ENCODE assay signal across 12 cellular contexts in the genomic region with DNA sequence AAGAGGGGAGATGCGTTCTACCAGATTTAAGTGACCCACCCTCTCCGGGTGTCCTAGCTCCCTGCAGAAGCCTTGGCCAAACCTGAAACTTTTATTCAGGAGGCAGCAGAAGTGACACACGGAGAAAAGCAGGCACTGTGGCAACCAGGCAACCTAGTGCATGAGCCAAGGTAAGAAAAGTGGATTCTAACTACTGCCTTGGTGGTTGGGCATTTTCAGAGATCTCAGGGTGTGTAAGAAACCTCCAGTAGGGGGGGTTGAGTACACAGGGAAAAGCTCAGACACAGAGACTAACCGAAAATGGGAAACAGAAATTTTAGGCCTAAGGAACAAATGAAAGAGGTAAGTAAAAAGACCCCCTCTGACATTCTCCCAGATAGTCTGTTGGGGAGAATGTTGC.
DNase-seq lines count a peak whose midpoint lies in the region; ATAC-seq and TF ChIP-seq lines count a peak whose summit lies in the region.
"Had no signal": no experiment of that assay in that cellular context is flagged by ENCODE, and none has a peak within 500 bp of the region (broad histone marks: within the 10 kb centered on the region; RNA-seq: fewer than 3 reads in every experiment).

No MANE protein-coding gene starts in this region.

- DNase-seq in NCI-H82 (lab: John Stamatoyannopoulos, UW) (peak; percentile 34), NCI-H82 treated with DMSO at 0.1 percent for 48 hours (lab: John Stamatoyannopoulos, UW; ENCODE audit: unreplicated experiment) (no peak), NCI-H2227 treated with DMSO at 0.1 percent for 48 hours (lab: John Stamatoyannopoulos, UW) (peak; percentile 16), chondrocyte (ENCODE audit: low spot score) (no peak), retinal pigment epithelial cell (ENCODE audit: low read depth) (no peak), HK-2 (ENCODE audit: unreplicated experiment) (no peak), Right ventricle myocardium superior (no peak), COLO668 (lab: John Stamatoyannopoulos, UW; ENCODE audit: unreplicated experiment) (no peak)
- DNase-seq: activated CD4-positive, alpha-beta T cell treated with anti-CD3 and anti-CD28 coated beads for 4 hours; effector CD4-positive, alpha-beta T cell; H7 had no signal

- H3K27me3 Mint-ChIP-seq in chondrocyte (ENCODE audit: low read depth), result peaks cover 4% of the 10 kb centered on the region
- H3K27me3 Mint-ChIP-seq: activated naive CD4-positive, alpha-beta T cell treated with anti-CD3 and anti-CD28 coated beads, Interleukin-2, amount 50 U/mL, for 24 hours had no signal

- no peaks in the 10 kb centered on the region for H3K36me3 Mint-ChIP-seq in chondrocyte (ENCODE audit: low read depth)
- H3K36me3 Mint-ChIP-seq: activated naive CD4-positive, alpha-beta T cell treated with anti-CD3 and anti-CD28 coated beads, Interleukin-2, amount 50 U/mL, for 24 hours had no signal

- no peak overlapping the region for H3K4me3 ChIP-seq in retinal pigment epithelial cell (ENCODE audit: low read length)

- peak; percentile 58 for TF ChIP-seq CTCF in chondrocyte (IDR thresholded peaks at IDR 0.05)
- TF ChIP-seq CTCF in retinal pigment epithelial cell (conservative IDR thresholded peaks at IDR 0.05; ENCODE audit: low read depth, low read length), result peak; percentile 45

- intact Hi-C loops in Right ventricle myocardium superior (cut with DNase I), result no loop called here

- no peak for ATAC-seq in Right ventricle myocardium superior (ENCODE audit: poor library complexity)

- no peaks in the 10 kb centered on the region for H3K4me1 Mint-ChIP-seq in chondrocyte (ENCODE audit: low read depth)
- H3K4me1 Mint-ChIP-seq: activated naive CD4-positive, alpha-beta T cell treated with anti-CD3 and anti-CD28 coated beads, Interleukin-2, amount 50 U/mL, for 24 hours had no signal

- no peaks in the 10 kb centered on the region for H3K9me3 Mint-ChIP-seq in chondrocyte (ENCODE audit: low read depth)
- H3K9me3 Mint-ChIP-seq: activated naive CD4-positive, alpha-beta T cell treated with anti-CD3 and anti-CD28 coated beads, Interleukin-2, amount 50 U/mL, for 24 hours had no signal

- no peak overlapping the region for H3K4me3 Mint-ChIP-seq in chondrocyte (ENCODE audit: unreplicated experiment)
- H3K4me3 Mint-ChIP-seq: activated naive CD4-positive, alpha-beta T cell treated with anti-CD3 and anti-CD28 coated beads, Interleukin-2, amount 50 U/mL, for 24 hours had no signal

- H3K27ac Mint-ChIP-seq in chondrocyte (ENCODE audit: unreplicated experiment), result no peak overlapping the region
- H3K27ac Mint-ChIP-seq: activated naive CD4-positive, alpha-beta T cell treated with anti-CD3 and anti-CD28 coated beads, Interleukin-2, amount 50 U/mL, for 24 hours had no signal

Comparison
In these comparisons a context has a peak if more than half of its experiments do, and no peak if none do; other contexts are left out.
1. DNase-seq: peak in NCI-H82 (single experiment) and NCI-H2227 treated with DMSO at 0.1 percent for 48 hours (single experiment); none in NCI-H82 treated with DMSO at 0.1 percent for 48 hours (single experiment), chondrocyte (single experiment), retinal pigment epithelial cell (single experiment), HK-2 (single experiment), Right ventricle myocardium superior (single experiment) and COLO668 (single experiment).